1 cellular context compared by ENCODE assay signal in genomic region chr4:38003628-38004027, GRCh38.
TF ChIP-seq lines count a peak whose summit lies in the region.

No MANE protein-coding gene starts in this region.

TF ChIP-seq in HepG2, 621 proteins besides CTCF, POLR2A, EP300 and RAD21:
- TF ChIP-seq NFRKB (IDR thresholded peaks at IDR 0.05) (no peak), MXD3 (CRISPR knock-in tag; IDR thresholded peaks at IDR 0.05) (no peak), ZNF263 (CRISPR knock-in tag; IDR thresholded peaks at IDR 0.05) (no peak), ZIK1 (CRISPR knock-in tag; IDR thresholded peaks at IDR 0.05; ENCODE audit: borderline replicate concordance, low read depth) (no peak), HNF4G (IDR thresholded peaks at IDR 0.05; ENCODE audit: borderline replicate concordance, low read depth, low read length) (no peak), HNF4G (CRISPR knock-in tag; IDR thresholded peaks at IDR 0.05; ENCODE audit: borderline replicate concordance, low read depth) (no peak), ELF4 (CRISPR knock-in tag; IDR thresholded peaks at IDR 0.05; ENCODE audit: borderline replicate concordance) (no peak), ZNF121 (CRISPR knock-in tag; IDR thresholded peaks at IDR 0.05) (0 out of 2 replicates have a peak, but pooled peaks have one; percentile 28), EEA1 (CRISPR knock-in tag; IDR thresholded peaks at IDR 0.05; ENCODE audit: borderline replicate concordance) (no peak)
